1 cellular context compared by ENCODE assay signal in the genomic region with DNA sequence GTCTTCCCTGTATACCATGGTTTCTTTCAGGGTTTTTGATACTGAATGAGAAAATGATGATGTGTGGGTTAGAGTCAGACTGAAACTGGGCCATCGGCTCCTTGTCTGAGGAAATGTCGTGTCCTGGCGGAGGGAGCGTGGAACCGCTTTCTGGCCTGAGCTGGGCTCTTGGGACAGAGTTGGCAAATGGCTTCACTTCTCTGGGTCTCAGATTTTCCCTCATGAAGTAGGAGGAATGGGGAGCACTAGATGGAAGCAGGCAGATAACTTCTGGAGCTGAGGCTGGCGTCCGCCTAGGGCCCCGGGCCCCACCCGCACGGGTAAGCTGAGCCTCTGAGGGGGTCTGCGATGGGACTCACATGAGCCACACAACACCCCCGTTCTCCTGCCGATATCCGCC.
TF ChIP-seq lines count a peak whose summit lies in the region.

No MANE protein-coding gene starts in this region.

TF ChIP-seq in IMR-90, 13 proteins besides CTCF, POLR2A, EP300 and RAD21 (continued from another document):
- no peak for TF ChIP-seq USF2 (IDR thresholded peaks at IDR 0.05; ENCODE audit: low read depth, low read length)
